Comparison of ENCODE assay signal across 33 cellular contexts in genomic region chr12:15608931-15609330, GRCh38.
"Had no signal": no experiment of that assay in that cellular context is flagged by ENCODE, and none has a peak within 500 bp of the region (broad histone marks: within the 10 kb centered on the region; RNA-seq: fewer than 3 reads in every experiment).

No MANE protein-coding gene starts in this region.

- ATAC-seq: activated CD8-positive, alpha-beta memory T cell treated with anti-CD3 and anti-CD28 coated beads, Interleukin-2, amount 10 ng/mL, durations not matched to agents 7 days and 5 days; Panc1; Right ventricle myocardium inferior had no signal

- H3K27me3 ChIP-seq: ascending aorta, brain microvascular endothelial cell, cardiac muscle cell had no signal

- H3K27ac ChIP-seq: ascending aorta, brain microvascular endothelial cell, cardiac muscle cell, KMS-11, RWPE1, WERI-Rb-1 had no signal

- H3K36me3 ChIP-seq: ascending aorta, brain microvascular endothelial cell, cardiac muscle cell, WERI-Rb-1 had no signal

- DNase-seq: activated CD4-positive, alpha-beta memory T cell treated with anti-CD3 and anti-CD28 coated beads, Interleukin-2, amount 10 ng/mL, durations not matched to agents 7 days and 5 days; activated CD4-positive, alpha-beta T cell treated with anti-CD3 and anti-CD28 coated beads for 1 hour; activated CD4-positive, alpha-beta T cell treated with anti-CD3 and anti-CD28 coated beads for 48 hours; activated CD4-positive, CD25-positive, alpha-beta regulatory T cell; activated CD8-positive, alpha-beta memory T cell treated with anti-CD3 and anti-CD28 coated beads for 24 hours; activated CD8-positive, alpha-beta memory T cell treated with anti-CD3 and anti-CD28 coated beads, Interleukin-2, amount 10 ng/mL, durations not matched to agents 7 days and 5 days; activated CD8-positive, alpha-beta memory T cell treated with anti-CD3 and anti-CD28 coated beads, Interleukin-2, amount 50 U/mL, for 48 hours; activated effector memory CD4-positive, alpha-beta T cell treated with Interleukin-2 at 50 U/mL for 16 hours; activated naive CD4-positive, alpha-beta T cell; activated naive CD8-positive, alpha-beta T cell treated with anti-CD3 and anti-CD28 coated beads, Interleukin-2, amount 10 ng/mL, durations not matched to agents 7 days and 5 days; activated T-cell treated with anti-CD3 and anti-CD28 coated beads, Interleukin-2, amount 50 U/mL, for 48 hours; amygdala; brain microvascular endothelial cell; NCI-H1105; NCI-H1417 treated with DMSO at 0.1 percent for 48 hours; NCI-H187 treated with DMSO at 0.1 percent for 48 hours; NCI-H2081; NCI-H2171 treated with DMSO at 0.1 percent for 48 hours; NCI-H226; NCI-H446 treated with DMSO at 0.1 percent for 48 hours; NCI-H524 treated with DMSO at 0.1 percent for 48 hours; SIG-M5; SW 1271; T-helper 1 cell; T-helper 2 cell; T-helper 9 cell; WERI-Rb-1 had no signal

- H3K9ac ChIP-seq: KMS-11 had no signal

- H3K4me2 ChIP-seq: KMS-11 had no signal

- H3K4me3 ChIP-seq: ascending aorta, cardiac muscle cell had no signal

- H3K4me1 ChIP-seq: ascending aorta had no signal
